1 cellular context compared by ENCODE assay signal in the genomic region with DNA sequence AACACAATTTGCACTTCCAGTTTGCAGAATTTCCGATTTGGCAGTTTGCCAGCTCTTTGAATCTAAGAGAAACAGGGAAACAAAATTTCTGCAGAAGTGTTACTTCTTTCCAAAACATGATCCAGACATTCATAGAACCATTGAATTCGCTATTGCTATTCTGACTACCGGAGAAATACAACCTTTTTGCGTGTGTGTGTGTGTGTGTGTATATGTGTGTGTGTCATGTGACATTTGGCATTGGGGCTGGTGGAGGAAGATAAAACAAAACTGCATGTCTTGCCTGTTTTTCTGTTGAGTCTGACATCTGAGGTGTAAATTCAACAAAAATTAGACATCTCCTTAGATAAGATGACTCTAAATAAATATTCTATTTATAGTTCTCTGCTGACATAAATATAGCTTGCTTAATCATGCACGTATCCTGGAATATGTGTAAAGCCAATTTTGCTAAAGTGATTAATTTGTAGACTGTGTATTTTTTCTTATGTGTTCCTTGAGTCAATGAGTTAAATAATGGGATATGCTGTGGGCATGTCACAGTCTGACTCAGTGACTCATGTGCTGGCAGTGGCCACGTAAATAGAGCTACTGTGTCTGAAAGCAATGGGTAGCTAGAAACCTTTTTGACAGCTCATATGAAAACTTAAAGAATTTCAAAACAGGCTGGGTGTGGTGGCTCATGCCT.
TF ChIP-seq lines count a peak whose summit lies in the region.

No MANE protein-coding gene starts in this region.

TF ChIP-seq in K562, 482 proteins besides CTCF, POLR2A, EP300 and RAD21 (continued from another document and continues in another):
- TF ChIP-seq ZBTB17 (CRISPR knock-in tag; IDR thresholded peaks at IDR 0.05) (no peak), MTA2 (IDR thresholded peaks at IDR 0.05; ENCODE audit: low read depth) (peak; percentile 82), E2F1 (CRISPR knock-in tag; IDR thresholded peaks at IDR 0.05) (no peak), BCOR (IDR thresholded peaks at IDR 0.05) (peak; percentile 41; the same call in 1 of the 2 replicates), OTX1 (CRISPR knock-in tag; IDR thresholded peaks at IDR 0.05) (0 out of 2 replicates have a peak, but pooled peaks have one; percentile 13), CBFA2T3 (IDR thresholded peaks at IDR 0.05) (peak; percentile 90), ZNF212 (CRISPR knock-in tag; IDR thresholded peaks at IDR 0.05) (no peak), ZBTB8A (IDR thresholded peaks at IDR 0.05; ENCODE audit: partially characterized antibody) (no peak), ZNF263 (CRISPR knock-in tag; IDR thresholded peaks at IDR 0.05; ENCODE audit: borderline replicate concordance) (no peak), ZFP1 (CRISPR knock-in tag; IDR thresholded peaks at IDR 0.05) (no peak), ARHGAP35 (IDR thresholded peaks at IDR 0.05; ENCODE audit: partially characterized antibody) (no peak), ZNF23 (CRISPR knock-in tag; IDR thresholded peaks at IDR 0.05) (no peak), PATZ1 (CRISPR knock-in tag; IDR thresholded peaks at IDR 0.05; ENCODE audit: borderline replicate concordance) (no peak), CBX5 (IDR thresholded peaks at IDR 0.05; ENCODE audit: borderline replicate concordance, low read depth) (no peak), HDGF (IDR thresholded peaks at IDR 0.05) (no peak), FOXM1 (IDR thresholded peaks at IDR 0.05; ENCODE audit: low read depth) (peak; percentile 57; the same call in 1 of the 2 replicates), FOXM1 (CRISPR knock-in tag; IDR thresholded peaks at IDR 0.05; ENCODE audit: low read depth) (no peak), KAT2B (IDR thresholded peaks at IDR 0.05; ENCODE audit: low read depth, low read length) (no peak), NCOA2 (IDR thresholded peaks at IDR 0.05; ENCODE audit: partially characterized antibody in 2 of 2) (peak; percentile 50 to 70), USF2 (CRISPR knock-in tag; IDR thresholded peaks at IDR 0.05) (peak; percentile 67), HOXB6 (CRISPR knock-in tag; IDR thresholded peaks at IDR 0.05; ENCODE audit: borderline replicate concordance) (no peak), POLR3G (IDR thresholded peaks at IDR 0.05; ENCODE audit: extremely low read depth, insufficient read length, insufficient replicate concordance) (no peak), ARNT (IDR thresholded peaks at IDR 0.05) (peak; percentile 80 to 82; a peak in 3 of 4 replicates), DDX20 (tag; IDR thresholded peaks at IDR 0.05; ENCODE audit: low read depth) (no peak), PBX2 (CRISPR knock-in tag; IDR thresholded peaks at IDR 0.05; ENCODE audit: low read depth) (no peak), PBX2 (tag; conservative IDR thresholded peaks at IDR 0.05; ENCODE audit: low read depth) (peak; percentile 75; the same call in 1 of the 2 replicates), SNIP1 (IDR thresholded peaks at IDR 0.05; ENCODE audit: low read depth) (no peak), SP1 (CRISPR knock-in tag; IDR thresholded peaks at IDR 0.05) (no peak), ZKSCAN1 (IDR thresholded peaks at IDR 0.05; ENCODE audit: low read depth, low read length) (no peak), MXI1 (IDR thresholded peaks at IDR 0.05; ENCODE audit: low read depth, low read length) (no peak), PHF21A (IDR thresholded peaks at IDR 0.05; ENCODE audit: borderline replicate concordance, low read depth) (0 out of 2 replicates have a peak, but pooled peaks have one; percentile 25), NFYB (IDR thresholded peaks at IDR 0.05; ENCODE audit: extremely low read depth, insufficient read length) (no peak), CBX3 (IDR thresholded peaks at IDR 0.05; ENCODE audit: borderline replicate concordance in 1 of 2, low read length in 2 of 2) (no peak; a peak in 1 of 3 replicates), HDAC1 (IDR thresholded peaks at IDR 0.05) (peak in 1 of 2 experiments; percentile 73; a peak in 2 of 4 replicates), BACH1 (tag; IDR thresholded peaks at IDR 0.05) (no peak), MTA3 (IDR thresholded peaks at IDR 0.05; ENCODE audit: borderline replicate concordance) (0 out of 2 replicates have a peak, but pooled peaks have one; percentile 46), E4F1 (CRISPR knock-in tag; IDR thresholded peaks at IDR 0.05; ENCODE audit: borderline replicate concordance) (no peak), CC2D1A (IDR thresholded peaks at IDR 0.05) (no peak; the same call in none of the 2 replicates), DEAF1 (CRISPR knock-in tag; IDR thresholded peaks at IDR 0.05) (no peak)
- TF ChIP-seq, protein P1, sequence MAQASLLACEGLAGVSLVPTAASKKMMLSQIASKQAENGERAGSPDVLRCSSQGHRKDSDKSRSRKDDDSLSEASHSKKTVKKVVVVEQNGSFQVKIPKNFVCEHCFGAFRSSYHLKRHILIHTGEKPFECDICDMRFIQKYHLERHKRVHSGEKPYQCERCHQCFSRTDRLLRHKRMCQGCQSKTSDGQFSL (CRISPR knock-in tag; IDR thresholded peaks at IDR 0.05): no peak
- TF ChIP-seq, protein P1 (tag; IDR thresholded peaks at IDR 0.05): no peak
- TF ChIP-seq, protein P2, sequence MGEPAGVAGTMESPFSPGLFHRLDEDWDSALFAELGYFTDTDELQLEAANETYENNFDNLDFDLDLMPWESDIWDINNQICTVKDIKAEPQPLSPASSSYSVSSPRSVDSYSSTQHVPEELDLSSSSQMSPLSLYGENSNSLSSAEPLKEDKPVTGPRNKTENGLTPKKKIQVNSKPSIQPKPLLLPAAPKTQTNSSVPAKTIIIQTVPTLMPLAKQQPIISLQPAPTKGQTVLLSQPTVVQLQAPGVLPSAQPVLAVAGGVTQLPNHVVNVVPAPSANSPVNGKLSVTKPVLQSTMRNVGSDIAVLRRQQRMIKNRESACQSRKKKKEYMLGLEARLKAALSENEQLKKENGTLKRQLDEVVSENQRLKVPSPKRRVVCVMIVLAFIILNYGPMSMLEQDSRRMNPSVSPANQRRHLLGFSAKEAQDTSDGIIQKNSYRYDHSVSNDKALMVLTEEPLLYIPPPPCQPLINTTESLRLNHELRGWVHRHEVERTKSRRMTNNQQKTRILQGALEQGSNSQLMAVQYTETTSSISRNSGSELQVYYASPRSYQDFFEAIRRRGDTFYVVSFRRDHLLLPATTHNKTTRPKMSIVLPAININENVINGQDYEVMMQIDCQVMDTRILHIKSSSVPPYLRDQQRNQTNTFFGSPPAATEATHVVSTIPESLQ (CRISPR knock-in tag; IDR thresholded peaks at IDR 0.05): no peak
